Comparison of ENCODE assay signal across 8 cellular contexts in genomic region chr5:6632931-6633468, GRCh38. TPM values are rescaled to one million over a fixed set of nuclear protein-coding genes. Genes with fewer than 3 reads are reported as not detected.
A peak's percentile ranks its signal among the peaks of the same experiment; 100 is the strongest.
DNase-seq lines count a peak whose midpoint lies in the region; ATAC-seq and TF ChIP-seq lines count a peak whose summit lies in the region.

TSS of gene NSUN2 (minus strand) at chr5:6633044. CDS start at chr5:6632979, 65 bp downstream.
TSS of gene SRD5A1 (plus strand) at chr5:6633440. CDS start at chr5:6633577, 137 bp downstream.

- no peaks in the 10 kb centered on the region for H3K27me3 Mint-ChIP-seq in CD4-positive, CD25-positive, alpha-beta regulatory T cell

- peak; percentile 65 for TF ChIP-seq POLR2A in right lobe of liver (IDR thresholded peaks at IDR 0.05)

- H3K9me3 ChIP-seq in CD4-positive, CD25-positive, alpha-beta regulatory T cell (ENCODE audit: control insufficient read depth in 2 of 2, low read length in 2 of 2), result no peaks in the 10 kb centered on the region
- no peaks in the 10 kb centered on the region for H3K9me3 ChIP-seq in right lobe of liver

- H3K36me3 Mint-ChIP-seq in CD4-positive, CD25-positive, alpha-beta regulatory T cell, result peaks cover 26% of the 10 kb centered on the region

- no peaks in the 10 kb centered on the region for H3K27me3 ChIP-seq in CD4-positive, CD25-positive, alpha-beta regulatory T cell (ENCODE audit: control insufficient read depth, insufficient read depth, low read length)
- H3K27me3 ChIP-seq in right lobe of liver, result no peaks in the 10 kb centered on the region

- intact Hi-C loops in right lobe of liver (cut with DNase I), result loop anchor here (10.0 kb wide), 2 partner anchors 72 to 112 kb away; no protein-coding TSS in a partner anchor

- no peaks in the 10 kb centered on the region for H3K9me3 Mint-ChIP-seq in CD4-positive, CD25-positive, alpha-beta regulatory T cell

- peaks cover 9 to 70% (median 39%) of the 10 kb centered on the region in 4 donors for H3K4me1 Mint-ChIP-seq in CD4-positive, CD25-positive, alpha-beta regulatory T cell

- WGBS in right lobe of liver (ENCODE audit: insufficient coverage, low coverage, low lambda C conversion rate, missing lambda C conversion rate), result under 1% methylated on average over 23 of the region's 59 CpGs

- peaks cover 28% of the 10 kb centered on the region for H3K4me1 ChIP-seq in CD4-positive, CD25-positive, alpha-beta regulatory T cell (ENCODE audit: control insufficient read depth, insufficient read depth, low read length, poor library complexity, severe bottlenecking)
- peaks cover 0 to 40% (median 14%) of the 10 kb centered on the region in 4 donors for H3K4me1 ChIP-seq in right lobe of liver

- peak; percentile 85 to 86 for ATAC-seq in CD4-positive, CD25-positive, alpha-beta regulatory T cell (ENCODE audit: low read depth in 2 of 2)
- ATAC-seq in GM19452 (IDR thresholded peaks at IDR 0.05; ENCODE audit: unreplicated experiment), result peak; percentile 89
- ATAC-seq in HG03575 (IDR thresholded peaks at IDR 0.05; ENCODE audit: extremely low read depth, insufficient number of reproducible peaks, low FRiP score, unreplicated experiment), result peak; percentile 58
- ATAC-seq in right lobe of liver, result peak; percentile 92 to 96 (median 92)

- H3K36me3 ChIP-seq in CD4-positive, CD25-positive, alpha-beta regulatory T cell (ENCODE audit: control insufficient read depth, insufficient read depth, low read length), result peaks cover 27% of the 10 kb centered on the region
- H3K36me3 ChIP-seq in right lobe of liver, result peaks cover 0 to 32% (median 0%) of the 10 kb centered on the region in 4 donors

- peak within 1 kb of the TSS; percentile 94 to 99 (median 96) for H3K4me3 Mint-ChIP-seq in CD4-positive, CD25-positive, alpha-beta regulatory T cell

- peak within 1 kb of the TSS; percentile 90 for H3K27ac ChIP-seq in CD4-positive, CD25-positive, alpha-beta regulatory T cell (ENCODE audit: insufficient read depth, low read length, poor library complexity, severe bottlenecking)
- H3K27ac ChIP-seq in right lobe of liver, result peak within 1 kb of the TSS; percentile 94 to 99 (median 96)

- TF ChIP-seq CTCF in right lobe of liver (IDR thresholded peaks at IDR 0.05), result no peak

- H3K4me3 ChIP-seq in CD4-positive, CD25-positive, alpha-beta regulatory T cell (ENCODE audit: low read depth, low read length), result peak within 1 kb of the TSS; percentile 90
- peak within 1 kb of the TSS; percentile 97 to 98 (median 97) for H3K4me3 ChIP-seq in right lobe of liver

- peak; percentile 90 to 96 (median 96) for DNase-seq in CD4-positive, CD25-positive, alpha-beta regulatory T cell
- DNase-seq in NCI-H82 (lab: John Stamatoyannopoulos, UW) (peak; percentile 92), dermis blood vessel endothelial cell (peak; percentile 95), right lobe of liver (peak; percentile 95 to 96 (median 96))
- DNase-seq in activated CD4-positive, alpha-beta T cell treated with anti-CD3 and anti-CD28 coated beads, Interleukin-2, amount 50 U/mL, for 48 hours, result peak; percentile 89
- peak; percentile 91 for DNase-seq in stimulated activated CD4-positive, alpha-beta T cell treated with anti-CD3 and anti-CD28 coated beads, Interleukin-4, amount 100 ng/mL, for 24 hours

- H3K27ac Mint-ChIP-seq in CD4-positive, CD25-positive, alpha-beta regulatory T cell, result peak within 1 kb of the TSS; percentile 97 to 100 (median 97)

RNA-seq across cellular contexts. Expression of gene NSUN2, which starts in this region (rescaled TPM):
- total RNA-seq in CD4-positive, CD25-positive, alpha-beta regulatory T cell, result 60.4 TPM
- polyA plus RNA-seq in CD4-positive, CD25-positive, alpha-beta regulatory T cell, result 10 to 100 TPM; 26.0 to 36.0 (median 26.4) TPM
- total RNA-seq in dermis blood vessel endothelial cell, result 64.5 and 80.0 TPM in 2 replicates
- 10 to 100 TPM; 24.6 to 42.5 (median 29.1) TPM for total RNA-seq in right lobe of liver

RNA-seq across cellular contexts. Expression of gene SRD5A1, which starts in this region (rescaled TPM):
- total RNA-seq in CD4-positive, CD25-positive, alpha-beta regulatory T cell, result 5.3 TPM
- 1 to 10 TPM; 6.1 to 9.5 (median 7.7) TPM for polyA plus RNA-seq in CD4-positive, CD25-positive, alpha-beta regulatory T cell
- total RNA-seq in dermis blood vessel endothelial cell, result 13.2 and 14.1 TPM in 2 replicates
- 10 to 100 TPM; 13.5 to 87.6 (median 52.2) TPM for total RNA-seq in right lobe of liver

Comparison
In these comparisons a context has a peak if more than half of its experiments do, and no peak if none do; other contexts are left out.
1. Peak in every context shown above with its lines: DNase-seq, ATAC-seq, H3K4me3 ChIP-seq and H3K27ac ChIP-seq.